Comparison of ENCODE assay signal across 8 cellular contexts in genomic region chr17:82052638-82053059, GRCh38. TPM values are rescaled to one million over a fixed set of nuclear protein-coding genes. Genes with fewer than 3 reads are reported as not detected.
A peak's percentile ranks its signal among the peaks of the same experiment; 100 is the strongest.
DNase-seq lines count a peak whose midpoint lies in the region; ATAC-seq and TF ChIP-seq lines count a peak whose summit lies in the region.

No MANE protein-coding gene starts in this region.

- DNase-seq in DND-41 (no peak), Peyer's patch (no peak), ovary (peak in 1 of 5 donors; percentile 15), NCI-H128 (lab: John Stamatoyannopoulos, UW; ENCODE audit: unreplicated experiment) (no peak), GOT3 (lab: John Stamatoyannopoulos, UW) (no peak)

- no peak overlapping the region for H2AFZ ChIP-seq in DND-41 (ENCODE audit: low read depth, low read length)

- TF ChIP-seq EP300 in ovary (IDR thresholded peaks at IDR 0.05), result no peak

- no peaks in the 10 kb centered on the region for H3K9me3 ChIP-seq in DND-41 (ENCODE audit: insufficient read depth, low read length, severe bottlenecking)
- no peaks in the 10 kb centered on the region for H3K9me3 ChIP-seq in Peyer's patch
- H3K9me3 ChIP-seq in esophagus (ENCODE audit: control insufficient read depth in 2 of 2, insufficient read depth in 1 of 2, low read depth in 1 of 2, low read length in 1 of 2), result no peaks in the 10 kb centered on the region
- no peaks in the 10 kb centered on the region for H3K9me3 ChIP-seq in ovary

- intact Hi-C loops in ovary (cut with DNase I), result loop anchor here in 1 of 4 donors (10.0 kb wide), 1 partner anchor 58 kb away; no protein-coding TSS in a partner anchor

- H4K20me1 ChIP-seq in DND-41 (ENCODE audit: insufficient read depth, low read length), result peaks cover 46% of the 10 kb centered on the region

- TF ChIP-seq CTCF in DND-41 (IDR thresholded peaks at IDR 0.05; ENCODE audit: borderline replicate concordance, extremely low read depth, low read length, poor library complexity, severe bottlenecking) (no peak), Peyer's patch (IDR thresholded peaks at IDR 0.05) (no peak), ovary (IDR thresholded peaks at IDR 0.05) (no peak)

- H3K4me1 ChIP-seq in DND-41 (ENCODE audit: insufficient read depth, low read length) (peaks cover 49% of the 10 kb centered on the region), Peyer's patch (peaks cover 0 to 31% (median 23%) of the 10 kb centered on the region in 4 donors), esophagus (ENCODE audit: control insufficient read depth in 2 of 2, insufficient read depth in 2 of 2, low read length in 1 of 2) (peaks cover 10 to 20% of the 10 kb centered on the region in 2 donors), ovary (ENCODE audit: insufficient read depth) (peaks cover 9% of the 10 kb centered on the region)

- peak overlapping the region; percentile 88 for H3K9ac ChIP-seq in DND-41 (ENCODE audit: low read depth, low read length)

- no peak for TF ChIP-seq POLR2A in Peyer's patch (IDR thresholded peaks at IDR 0.05)
- TF ChIP-seq POLR2A in ovary (IDR thresholded peaks at IDR 0.05), result no peak

- WGBS in esophagus, 2 donors, result 22 to 23% methylated on average over 19 of the region's 19 CpGs
- 16 to 29% (median 18%) methylated on average over 16 to 19 of the region's 19 CpGs for WGBS in ovary, 3 donors

- ATAC-seq in DND-41 (ENCODE audit: insufficient read depth, low read depth) (no peak), GM19395 (IDR thresholded peaks at IDR 0.05; ENCODE audit: unreplicated experiment) (no peak), HG02588 (IDR thresholded peaks at IDR 0.05; ENCODE audit: unreplicated experiment) (no peak)

- H3K36me3 ChIP-seq in DND-41 (ENCODE audit: insufficient read depth, low read length), result peaks cover 67% of the 10 kb centered on the region
- H3K36me3 ChIP-seq in Peyer's patch, result peaks cover 0 to 68% (median 0%) of the 10 kb centered on the region in 3 donors
- peaks cover 14 to 62% of the 10 kb centered on the region in 2 donors for H3K36me3 ChIP-seq in esophagus (ENCODE audit: control insufficient read depth in 2 of 2, insufficient read depth in 2 of 2, low read length in 1 of 2)
- no peaks in the 10 kb centered on the region for H3K36me3 ChIP-seq in ovary

- no peaks in the 10 kb centered on the region for H3K27me3 ChIP-seq in DND-41 (ENCODE audit: insufficient read depth, low read length, poor library complexity)
- no peaks in the 10 kb centered on the region for H3K27me3 ChIP-seq in Peyer's patch
- no peaks in the 10 kb centered on the region for H3K27me3 ChIP-seq in esophagus (ENCODE audit: control insufficient read depth in 1 of 2, insufficient read depth in 2 of 2, low read length in 2 of 2)
- H3K27me3 ChIP-seq in ovary, result no peaks in the 10 kb centered on the region

- peaks cover 40% of the 10 kb centered on the region for H3K79me2 ChIP-seq in DND-41 (ENCODE audit: insufficient read depth, low read length)

- H3K27ac ChIP-seq in DND-41 (ENCODE audit: low read length), result peak overlapping the region; percentile 66; the same call in 1 of the 2 replicates
- H3K27ac ChIP-seq in Peyer's patch, result peak overlapping the region in 1 of 4 donors; percentile 72
- H3K27ac ChIP-seq in esophagus (ENCODE audit: low read depth in 2 of 2, low read length in 1 of 2), result peak overlapping the region in 1 of 2 donors; percentile 27
- no peak overlapping the region for H3K27ac ChIP-seq in ovary

- peak overlapping the region; percentile 99 to 100 for H3K4me3 ChIP-seq in DND-41 (ENCODE audit: low read depth in 1 of 2, low read length in 2 of 2)
- peak overlapping the region; percentile 75 to 98 (median 95) for H3K4me3 ChIP-seq in Peyer's patch
- peak overlapping the region; percentile 83 to 85 for H3K4me3 ChIP-seq in esophagus (ENCODE audit: low read depth in 1 of 2, low read length in 2 of 2)
- H3K4me3 ChIP-seq in ovary, result peak overlapping the region; percentile 59

- peak overlapping the region; percentile 92 for H3K4me2 ChIP-seq in DND-41 (ENCODE audit: insufficient read depth, low read length)

RNA-seq across cellular contexts. Expression of gene GPS1, which starts 1.0 kb away (rescaled TPM):
- total RNA-seq in Peyer's patch, result 100 to 1,000 TPM in 1 of 4 donors, 10 to 100 TPM in 3; 69.2 to 138 (median 88.5) TPM
- polyA plus RNA-seq in esophagus, result 10 to 100 TPM; 61.7 to 65.8 TPM
- total RNA-seq in ovary, result 10 to 100 TPM; 48.8 to 96.2 (median 80.1) TPM
- polyA plus RNA-seq in ovary, result 10 to 100 TPM; 12.4 to 77.8 TPM

RNA-seq across cellular contexts. Expression of gene RFNG, which starts 1.0 kb away (rescaled TPM):
- total RNA-seq in Peyer's patch (10 to 100 TPM; 42.9 to 65.7 (median 50.2) TPM), ovary (10 to 100 TPM; 33.3 to 53.0 (median 44.7) TPM)
- polyA plus RNA-seq in esophagus (10 to 100 TPM; 27.4 to 36.4 TPM), ovary (10 to 100 TPM; 20.9 to 61.3 TPM)

RNA-seq across cellular contexts. Expression of gene DUS1L, which starts 13.0 kb away (rescaled TPM):
- 100 to 1,000 TPM in 3 of 4 donors, 10 to 100 TPM in 1; 73.6 to 207 (median 122) TPM for total RNA-seq in Peyer's patch
- 100 to 1,000 TPM; 118 to 182 TPM for polyA plus RNA-seq in esophagus
- 10 to 100 TPM; 40.1 to 72.4 (median 67.7) TPM for total RNA-seq in ovary
- 10 to 100 TPM; 15.0 to 62.5 TPM for polyA plus RNA-seq in ovary

RNA-seq across cellular contexts. Expression of gene DCXR, which starts 15.2 kb away (rescaled TPM):
- total RNA-seq in Peyer's patch, result 100 to 1,000 TPM in 2 of 4 donors, 10 to 100 TPM in 2; 68.5 to 104 (median 86.8) TPM
- 100 to 1,000 TPM; 136 to 145 TPM for polyA plus RNA-seq in esophagus
- 100 to 1,000 TPM in 6 of 7 donors, 10 to 100 TPM in 1; 87.6 to 217 (median 131) TPM for total RNA-seq in ovary
- polyA plus RNA-seq in ovary, result 100 to 1,000 TPM in 1 of 2 donors, 10 to 100 TPM in 1; 16.7 to 144 TPM

RNA-seq across cellular contexts. Expression of gene RAC3, which starts 21.2 kb away (rescaled TPM):
- total RNA-seq in Peyer's patch, result 10 to 100 TPM in 2 of 4 donors, 1 to 10 TPM in 2; 4.6 to 20.6 (median 9.8) TPM
- polyA plus RNA-seq in esophagus, result 1 to 10 TPM; 7.1 to 9.6 TPM
- total RNA-seq in ovary, result 1 to 10 TPM; 1.2 to 7.8 (median 3.3) TPM
- polyA plus RNA-seq in ovary, result 1 to 10 TPM in 1 of 2 donors, under 1 TPM in 1; 0.40 to 5.8 TPM
